14 cellular contexts compared by ENCODE assay signal in the genomic region with DNA sequence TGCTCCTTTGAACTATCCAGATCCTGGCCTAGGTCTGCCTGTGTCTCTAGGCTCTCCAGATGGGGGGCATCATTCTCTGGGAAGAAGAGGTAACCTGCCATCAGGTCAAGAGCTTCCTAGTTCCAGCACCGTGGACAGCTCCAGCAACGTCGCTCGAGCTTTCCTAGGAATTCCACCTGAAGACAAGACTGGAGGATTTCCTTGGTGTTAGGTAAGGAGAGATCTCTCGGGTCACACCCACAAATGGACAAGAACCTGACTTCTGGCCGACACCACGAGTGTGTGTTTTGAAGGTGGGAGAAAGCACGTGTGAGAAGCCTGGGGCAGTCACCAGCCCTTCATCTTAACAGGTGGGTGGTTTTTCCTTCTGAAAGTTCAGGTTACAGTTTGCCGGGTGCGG. TPM values are rescaled to one million over a fixed set of nuclear protein-coding genes. Genes with fewer than 3 reads are reported as not detected.
DNase-seq lines count a peak whose midpoint lies in the region; ATAC-seq and TF ChIP-seq lines count a peak whose summit lies in the region.
"Had no signal": no experiment of that assay in that cellular context is flagged by ENCODE, and none has a peak within 500 bp of the region (broad histone marks: within the 10 kb centered on the region; RNA-seq: fewer than 3 reads in every experiment).

No MANE protein-coding gene starts in this region.

- TF ChIP-seq CTCF in Calu3 (IDR thresholded peaks at IDR 0.05; ENCODE audit: unreplicated experiment) (no peak), cardiac fibroblast (IDR thresholded peaks at IDR 0.05; ENCODE audit: low read depth, low read length) (no peak)
- TF ChIP-seq CTCF in CD8-positive, alpha-beta T cell (IDR thresholded peaks at IDR 0.05): no peak

- no peaks in the 10 kb centered on the region for H3K27me3 ChIP-seq in CD8-positive, alpha-beta T cell (ENCODE audit: insufficient read depth, low read length)

- no TSS peak for BruUV-seq in Calu3 (replicated peaks; lab: Mats Ljungman, UMichigan)

- ATAC-seq in left lobe of liver (peak; percentile 31), GM21515 (IDR thresholded peaks at IDR 0.05; ENCODE audit: unreplicated experiment) (no peak)
- ATAC-seq in CD8-positive, alpha-beta T cell: no peak
- ATAC-seq: stimulated activated naive CD8-positive, alpha-beta T cell treated with anti-CD3 and anti-CD28 coated beads, Interleukin-15, amount 100 ng/mL, for 72 hours had no signal

- intact Hi-C loops in Calu3 (cut with micrococcal nuclease; ENCODE audit: unreplicated experiment): loop anchor here (10.0 kb wide), 1 partner anchor 1005 kb away; no protein-coding TSS in a partner anchor
- intact Hi-C loops in CD8-positive, alpha-beta T cell (cut with DNase I, micrococcal nuclease): no loop called here

- H3K27me3 Mint-ChIP-seq in Calu3 (ENCODE audit: unreplicated experiment): peaks cover 65% of the 10 kb centered on the region
- H3K27me3 Mint-ChIP-seq in CD8-positive, alpha-beta T cell (ENCODE audit: low read depth): peaks cover 25% of the 10 kb centered on the region

- no peaks in the 10 kb centered on the region for H3K36me3 ChIP-seq in CD8-positive, alpha-beta T cell (ENCODE audit: insufficient read depth, low read length)
- H3K36me3 ChIP-seq: neutrophil, WERI-Rb-1 had no signal

- H3K27ac Mint-ChIP-seq in Calu3 (ENCODE audit: unreplicated experiment): no peak overlapping the region
- H3K27ac Mint-ChIP-seq in CD8-positive, alpha-beta T cell: no peak overlapping the region
- H3K27ac Mint-ChIP-seq: CD4-positive, alpha-beta T cell; stimulated activated naive CD8-positive, alpha-beta T cell treated with anti-CD3 and anti-CD28 coated beads, Interleukin-15, amount 100 ng/mL, for 72 hours had no signal

- no peaks in the 10 kb centered on the region for H3K9me3 ChIP-seq in CD8-positive, alpha-beta T cell (ENCODE audit: low read length)
- H3K9me3 ChIP-seq: neutrophil had no signal

- H3K9me3 Mint-ChIP-seq in Calu3 (ENCODE audit: low read depth, unreplicated experiment): no peaks in the 10 kb centered on the region
- no peaks in the 10 kb centered on the region for H3K9me3 Mint-ChIP-seq in CD8-positive, alpha-beta T cell
- H3K9me3 Mint-ChIP-seq: CD4-positive, alpha-beta T cell; stimulated activated naive CD8-positive, alpha-beta T cell treated with anti-CD3 and anti-CD28 coated beads, Interleukin-15, amount 100 ng/mL, for 72 hours had no signal

- no peaks in the 10 kb centered on the region for H3K4me1 Mint-ChIP-seq in Calu3 (ENCODE audit: low read depth, unreplicated experiment)
- H3K4me1 Mint-ChIP-seq in CD8-positive, alpha-beta T cell (ENCODE audit: low read depth): no peaks in the 10 kb centered on the region
- H3K4me1 Mint-ChIP-seq: stimulated activated naive CD8-positive, alpha-beta T cell treated with anti-CD3 and anti-CD28 coated beads, Interleukin-15, amount 100 ng/mL, for 72 hours had no signal

- POLR2A ChIA-PET in CD8-positive, alpha-beta T cell (lab: Charles Lee): no interaction called here

- no peak overlapping the region for H3K4me3 Mint-ChIP-seq in Calu3 (ENCODE audit: low read depth, unreplicated experiment)
- H3K4me3 Mint-ChIP-seq in CD8-positive, alpha-beta T cell: no peak overlapping the region
- H3K4me3 Mint-ChIP-seq: CD4-positive, alpha-beta T cell; stimulated activated naive CD8-positive, alpha-beta T cell treated with anti-CD3 and anti-CD28 coated beads, Interleukin-15, amount 100 ng/mL, for 72 hours had no signal

- no peak overlapping the region for H3K27ac ChIP-seq in CD8-positive, alpha-beta T cell (ENCODE audit: low read depth, low read length)
- H3K27ac ChIP-seq: neutrophil, WERI-Rb-1 had no signal

- peak; percentile 19 for DNase-seq in Calu3
- peak; percentile 24 for DNase-seq in KBM-7
- DNase-seq in cardiac fibroblast (ENCODE audit: low read depth in 2 of 2): peak; percentile 22 to 24
- no peak for DNase-seq in left lobe of liver (ENCODE audit: low spot score)
- DNase-seq in CD8-positive, alpha-beta T cell: no peak
- DNase-seq in NCI-H146 (lab: John Stamatoyannopoulos, UW): no peak
- DNase-seq in NCI-H2171 (lab: John Stamatoyannopoulos, UW): no peak
- DNase-seq: CD4-positive, alpha-beta T cell; NCI-H1694 treated with DMSO at 0.1 percent for 48 hours; stimulated activated naive CD8-positive, alpha-beta T cell treated with anti-CD3 and anti-CD28 coated beads, Interleukin-15, amount 100 ng/mL, for 72 hours; WERI-Rb-1 had no signal

- H3K4me1 ChIP-seq in CD8-positive, alpha-beta T cell (ENCODE audit: insufficient read depth, low read length): no peaks in the 10 kb centered on the region

- no peaks in the 10 kb centered on the region for H3K36me3 Mint-ChIP-seq in Calu3 (ENCODE audit: insufficient read depth, unreplicated experiment)
- H3K36me3 Mint-ChIP-seq in CD8-positive, alpha-beta T cell: no peaks in the 10 kb centered on the region

- CTCF ChIA-PET in Calu3 (lab: Charles Lee): interaction anchor here (0.6 kb wide), 1 partner anchor 19 kb away, joined by 3 read pairs; no protein-coding TSS in a partner anchor
- CTCF ChIA-PET in CD8-positive, alpha-beta T cell (lab: Charles Lee): no interaction called here

- in situ Hi-C loops in KBM-7 (cut with MboI; ENCODE audit: low pct_unique_long_range_greater_than_20kb, low sequenced_read_pairs): no loop called here

- H3K4me3 ChIP-seq in cardiac fibroblast (replicated peaks in 1 of 2; ENCODE audit: low read depth in 2 of 2, low read length in 2 of 2): no peak overlapping the region
- no peak overlapping the region for H3K4me3 ChIP-seq in CD8-positive, alpha-beta T cell (ENCODE audit: low read depth, low read length)

RNA-seq across cellular contexts. Expression of a gene that starts 1.2 kb away (rescaled TPM):
- total RNA-seq in Calu3 (2022) (not detected in 2 replicates), left lobe of liver (not detected)
- not detected for total RNA-seq in CD8-positive, alpha-beta T cell
- total RNA-seq: CD4-positive, alpha-beta T cell; dermis microvascular lymphatic vessel endothelial cell had no signal

RNA-seq across cellular contexts. Expression of a gene that starts 10.7 kb away (rescaled TPM):
- total RNA-seq in Calu3 (2022): not detected in 2 replicates
- total RNA-seq in left lobe of liver: 1.6 TPM
- total RNA-seq in CD8-positive, alpha-beta T cell: under 1 TPM; 0.78 to 0.90 TPM

RNA-seq across cellular contexts. Expression of a gene that starts 41.6 kb away (rescaled TPM):
- not detected in 2 replicates for total RNA-seq in Calu3 (2022)
- total RNA-seq in left lobe of liver: 0.50 TPM
- total RNA-seq in CD8-positive, alpha-beta T cell: not detected
- total RNA-seq: CD4-positive, alpha-beta T cell; dermis microvascular lymphatic vessel endothelial cell had no signal

RNA-seq across cellular contexts. Expression of a gene that starts 44.0 kb away (rescaled TPM):
- 134 and 145 TPM in 2 replicates for total RNA-seq in Calu3 (2022)
- total RNA-seq in left lobe of liver: 24.3 TPM
- total RNA-seq in CD8-positive, alpha-beta T cell: 10 to 100 TPM; 34.3 to 36.3 TPM

RNA-seq across cellular contexts. Expression of a gene that starts 47.2 kb away (rescaled TPM):
- total RNA-seq in Calu3 (2022) (91.8 and 127 TPM in 2 replicates), left lobe of liver (127 TPM)
- total RNA-seq in CD8-positive, alpha-beta T cell: 10 to 100 TPM in 1 of 2 experiments, 1 to 10 TPM in 1; 9.3 to 11.3 TPM

Comparison
In these comparisons a context has a peak if more than half of its experiments do, and no peak if none do; other contexts are left out.
1. DNase-seq: peak in Calu3 (single experiment), KBM-7 (single experiment) and cardiac fibroblast (2 of 2); none in left lobe of liver (single experiment), CD8-positive, alpha-beta T cell (0 of 7), NCI-H146 (single experiment) and NCI-H2171 (single experiment).